ENCODE assay signal across 12 cellular contexts in genomic region chr7:134480730-134481129, GRCh38. TPM values are rescaled to one million over a fixed set of nuclear protein-coding genes. Genes with fewer than 3 reads are reported as not detected.
A peak's percentile ranks its signal among the peaks of the same experiment; 100 is the strongest.
DNase-seq lines count a peak whose midpoint lies in the region; ATAC-seq and TF ChIP-seq lines count a peak whose summit lies in the region.
"Had no signal": no experiment of that assay in that cellular context is flagged by ENCODE, and none has a peak within 500 bp of the region (broad histone marks: within the 10 kb centered on the region; RNA-seq: fewer than 3 reads in every experiment).

No MANE protein-coding gene starts in this region.

- no peaks in the 10 kb centered on the region for H3K9me2 ChIP-seq in PC-3 (replicated peaks; ENCODE audit: low read length)

- H3K79me2 ChIP-seq in PC-3 (ENCODE audit: low read length), result no peaks in the 10 kb centered on the region

- no peak overlapping the region for H3K27ac ChIP-seq in PC-3 (ENCODE audit: low read length)
- H3K27ac ChIP-seq: thoracic aorta had no signal

- H3K4me1 Mint-ChIP-seq in CD14-positive monocyte, result no peaks in the 10 kb centered on the region

- no peak overlapping the region for H3K27ac Mint-ChIP-seq in CD14-positive monocyte
- H3K27ac Mint-ChIP-seq: dendritic cell treated with granulocyte-macrophage colony-stimulating factor and Interleukin-4, amounts not matched to agents 40 ng/mL and 50 ng/mL, for 4 days had no signal

- H3K27me3 ChIP-seq in PC-3 (ENCODE audit: low read length), result no peaks in the 10 kb centered on the region

- peak; percentile 62 for DNase-seq in GM03348 (ENCODE audit: low spot score)
- DNase-seq in PC-3, result peak; percentile 78
- peak; percentile 34 for DNase-seq in mucosa of gallbladder (ENCODE audit: low spot score)
- no peak for DNase-seq in NOMO-1 treated with DMSO at 0.1 percent for 48 hours (lab: John Stamatoyannopoulos, UW; ENCODE audit: unreplicated experiment)
- DNase-seq in activated T-cell treated with anti-CD3 and anti-CD28 coated beads for 4 hours, result no peak
- DNase-seq in CD14-positive monocyte (ENCODE audit: low spot score), result no peak
- DNase-seq in NOMO-1 (lab: John Stamatoyannopoulos, UW; ENCODE audit: unreplicated experiment in 2 of 2), result no peak
- DNase-seq: stimulated activated CD4-positive, alpha-beta T cell treated with anti-CD3 and anti-CD28 coated beads, Interleukin-12 subunit alpha, Interleukin-12 subunit beta, amount 100 ng/mL, for 4 hours had no signal

- peaks cover 0 to 2% (median 1%) of the 10 kb centered on the region in 3 donors for H3K27me3 Mint-ChIP-seq in CD14-positive monocyte (ENCODE audit: low read depth in 3 of 3)

- no peak overlapping the region for H3K9ac ChIP-seq in PC-3 (ENCODE audit: low read length)

- no peaks in the 10 kb centered on the region for H4K20me1 ChIP-seq in PC-3 (ENCODE audit: low read length)

- ATAC-seq in PC-3, result peak; percentile 97
- peak; percentile 49 for ATAC-seq in esophagus mucosa
- ATAC-seq: left lobe of liver had no signal

- POLR2A ChIA-PET in PC-3 (lab: Charles Lee; ENCODE audit: unreplicated experiment), result interaction anchor here (0.6 kb wide), 1 partner anchor 48 kb away, joined by 11 read pairs; no protein-coding TSS in a partner anchor

- H3K9me3 Mint-ChIP-seq in CD14-positive monocyte, result peaks cover 0 to 8% (median 3%) of the 10 kb centered on the region in 7 donors
- H3K9me3 Mint-ChIP-seq: dendritic cell treated with granulocyte-macrophage colony-stimulating factor and Interleukin-4, amounts not matched to agents 40 ng/mL and 50 ng/mL, for 4 days had no signal

- H3K4me3 ChIP-seq in PC-3 (ENCODE audit: low read length), result no peak overlapping the region
- H3K4me3 ChIP-seq: thoracic aorta had no signal

- no peaks in the 10 kb centered on the region for H3K36me3 Mint-ChIP-seq in CD14-positive monocyte

- intact Hi-C loops in PC-3 (cut with micrococcal nuclease), result loop anchor here (1.0 kb wide), 1 partner anchor 33 kb away; no protein-coding TSS in a partner anchor
- intact Hi-C loops in CD14-positive monocyte (cut with micrococcal nuclease), result no loop called here

- CTCF ChIA-PET in PC-3 (lab: Charles Lee), result interaction anchor here (0.7 to 1.5 kb wide), 5 partner anchors 32 to 71 kb away, joined by 3 to 11 read pairs (median 5); no protein-coding TSS in a partner anchor

- H3F3A ChIP-seq in PC-3 (ENCODE audit: low read length, unreplicated experiment), result no peaks in the 10 kb centered on the region

- H3K4me3 Mint-ChIP-seq in CD14-positive monocyte, result no peak overlapping the region
- H3K4me3 Mint-ChIP-seq: dendritic cell treated with granulocyte-macrophage colony-stimulating factor and Interleukin-4, amounts not matched to agents 40 ng/mL and 50 ng/mL, for 4 days had no signal

- peaks cover 16% of the 10 kb centered on the region for H3K4me1 ChIP-seq in PC-3 (ENCODE audit: insufficient read depth, low read length)

- no peaks in the 10 kb centered on the region for H3K9me3 ChIP-seq in PC-3 (ENCODE audit: low read length)
- H3K9me3 ChIP-seq: thoracic aorta had no signal

- BruUV-seq in PC-3 (replicated peaks; lab: Mats Ljungman, UMichigan), result no TSS peak

- no peak for TF ChIP-seq CTCF in PC-3 (conservative IDR thresholded peaks at IDR 0.05; ENCODE audit: low read depth, low read length)
- TF ChIP-seq CTCF in CD14-positive monocyte (IDR thresholded peaks at IDR 0.05), result no peak

- H3K36me3 ChIP-seq in PC-3 (ENCODE audit: low read depth, low read length), result no peaks in the 10 kb centered on the region
- H3K36me3 ChIP-seq: thoracic aorta had no signal

- H3K4me2 ChIP-seq in PC-3 (ENCODE audit: low read length), result peak overlapping the region; percentile 66

- no peak overlapping the region for H2AFZ ChIP-seq in PC-3 (ENCODE audit: low read length)

RNA-seq across cellular contexts. Expression of gene AKR1B1, which starts 21.8 kb away (rescaled TPM):
- total RNA-seq in PC-3 (2014; rRNA removed) (1.6 TPM in 1 of 2 replicates, not detected in the other), esophagus mucosa (28.5 TPM), mucosa of gallbladder (68.7 TPM)
- polyA plus RNA-seq in CD14-positive monocyte, result 10 to 100 TPM; 62.6 to 66.4 TPM

RNA-seq across cellular contexts. Expression of gene AKR1B10, which starts 46.6 kb away (rescaled TPM):
- total RNA-seq in PC-3 (2014; rRNA removed) (8.3 and 8.8 TPM in 2 replicates), esophagus mucosa (411 TPM), mucosa of gallbladder (516 TPM)
- not detected for polyA plus RNA-seq in CD14-positive monocyte

Comparison
In these comparisons a context has a peak if more than half of its experiments do, and no peak if none do; other contexts are left out.
1. DNase-seq: peak in GM03348 (single experiment), PC-3 (single experiment) and mucosa of gallbladder (single experiment); none in NOMO-1 treated with DMSO at 0.1 percent for 48 hours (single experiment), activated T-cell treated with anti-CD3 and anti-CD28 coated beads for 4 hours (single experiment), CD14-positive monocyte (single experiment) and NOMO-1 (0 of 2).
2. RNA of gene AKR1B1, which starts 21.8 kb away (total RNA-seq): 68.7 TPM in mucosa of gallbladder (single experiment) and 28.5 TPM in esophagus mucosa (single experiment); 1.6 TPM in PC-3; every median in the first group is over 10 times any median in the second.
3. RNA of gene AKR1B10, which starts 46.6 kb away (total RNA-seq): 516 TPM in mucosa of gallbladder (single experiment) and 411 TPM in esophagus mucosa (single experiment); 8.3 to 8.8 TPM in PC-3; every median in the first group is over 10 times any median in the second.